ENCODE assay signal across 15 cellular contexts in the genomic region with DNA sequence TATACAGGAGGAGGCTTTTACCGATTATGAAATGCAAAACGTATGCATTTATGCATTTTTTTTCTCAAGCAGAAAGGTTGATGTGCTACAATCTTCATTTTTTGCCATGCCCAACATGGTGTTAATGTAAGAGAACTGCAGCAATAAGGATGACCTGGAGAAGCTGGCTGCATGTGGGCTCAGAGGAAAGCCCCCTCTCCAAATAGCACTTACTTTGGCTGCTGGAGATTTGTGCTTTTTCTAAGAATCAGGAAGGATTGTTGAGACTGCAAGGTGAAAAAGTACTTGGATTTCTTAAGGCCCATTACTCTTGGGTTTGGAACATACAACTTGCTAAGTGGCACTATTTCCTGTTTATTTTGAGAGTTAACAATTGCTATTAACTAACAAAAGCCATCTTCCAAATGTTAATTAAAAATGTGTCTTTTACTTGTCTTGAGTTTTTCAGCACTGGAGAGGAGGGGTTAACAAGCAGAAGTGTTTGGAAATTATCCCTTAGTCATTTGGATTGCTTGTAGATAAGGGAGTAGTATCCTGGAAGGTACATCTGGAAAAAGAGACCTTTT. TPM values are rescaled to one million over a fixed set of nuclear protein-coding genes. Genes with fewer than 3 reads are reported as not detected.
A peak's percentile ranks its signal among the peaks of the same experiment; 100 is the strongest.
DNase-seq lines count a peak whose midpoint lies in the region; ATAC-seq and TF ChIP-seq lines count a peak whose summit lies in the region.
"Had no signal": no experiment of that assay in that cellular context is flagged by ENCODE, and none has a peak within 500 bp of the region (broad histone marks: within the 10 kb centered on the region; RNA-seq: fewer than 3 reads in every experiment).

No MANE protein-coding gene starts in this region.

- ATAC-seq in WTC11: peak; percentile 19
- ATAC-seq: left colon had no signal

- intact Hi-C loops in breast epithelium (cut with DNase I; ENCODE audit: low total_unique reads): no loop called here
- intact Hi-C loops in MCF 10A (cut with micrococcal nuclease): loop anchor here (5.0 to 10.0 kb wide), 7 partner anchors 143 to 1576 kb away; no protein-coding TSS in a partner anchor

- H3K4me1 ChIP-seq in breast epithelium: peaks cover 0 to 8% of the 10 kb centered on the region in 2 donors
- H3K4me1 ChIP-seq in Karpas-422 (ENCODE audit: low read length): peaks cover 15% of the 10 kb centered on the region
- H3K4me1 ChIP-seq in MM.1S (ENCODE audit: low read length): no peaks in the 10 kb centered on the region

- DNase-seq in breast epithelium (ENCODE audit: low spot score in 2 of 2) (no peak), MCF 10A (ENCODE audit: unreplicated experiment) (no peak), WTC11 (ENCODE audit: low spot score) (no peak), NCI-H748 treated with DMSO at 0.1 percent for 48 hours (lab: John Stamatoyannopoulos, UW) (no peak), Karpas-422 (no peak), NCI-H2171 treated with DMSO at 0.1 percent for 48 hours (lab: John Stamatoyannopoulos, UW) (no peak), MM.1S (no peak)
- DNase-seq: adrenal gland; left colon; NCI-H1436 treated with DMSO at 0.1 percent for 48 hours; NCI-H774; SJCRH30; stimulated activated CD4-positive, alpha-beta T cell treated with anti-CD3 and anti-CD28 coated beads, Interleukin-12 subunit alpha, Interleukin-12 subunit beta, amount 100 ng/mL, for 4 hours; upper lobe of left lung had no signal

- no TSS peak for BruUV-seq in MCF 10A (replicated peaks; lab: Mats Ljungman, UMichigan)

- H3K27me3 ChIP-seq in breast epithelium (no peaks in the 10 kb centered on the region), Karpas-422 (ENCODE audit: low read length) (no peaks in the 10 kb centered on the region), MM.1S (replicated peaks; ENCODE audit: insufficient read depth, low read length) (no peaks in the 10 kb centered on the region)
- H3K27me3 ChIP-seq: adrenal gland, SJCRH30, upper lobe of left lung had no signal

- TF ChIP-seq CTCF in breast epithelium (IDR thresholded peaks at IDR 0.05) (no peak), MCF 10A (IDR thresholded peaks at IDR 0.05; ENCODE audit: unreplicated experiment) (no peak), WTC11 (IDR thresholded peaks at IDR 0.05) (no peak), MM.1S (IDR thresholded peaks at IDR 0.05; ENCODE audit: low read length) (no peak)

- H3F3A ChIP-seq in MM.1S (ENCODE audit: insufficient read depth, low read length): peaks cover 7% of the 10 kb centered on the region

- no peaks in the 10 kb centered on the region for H3K36me3 ChIP-seq in breast epithelium
- no peaks in the 10 kb centered on the region for H3K36me3 ChIP-seq in Karpas-422 (ENCODE audit: insufficient read depth, low read length)
- H3K36me3 ChIP-seq in MM.1S (replicated peaks; ENCODE audit: insufficient read depth, low read length): no peaks in the 10 kb centered on the region
- H3K36me3 ChIP-seq: adrenal gland, upper lobe of left lung had no signal

- no peaks in the 10 kb centered on the region for H3K9me2 ChIP-seq in Karpas-422 (replicated peaks; ENCODE audit: insufficient read depth, low read length)
- H3K9me2 ChIP-seq in MM.1S (replicated peaks; ENCODE audit: insufficient read depth, low read length): no peaks in the 10 kb centered on the region

- H3K4me2 ChIP-seq in Karpas-422 (ENCODE audit: low read depth, low read length, poor library complexity, severe bottlenecking): no peak overlapping the region
- no peak overlapping the region for H3K4me2 ChIP-seq in MM.1S (ENCODE audit: low read depth, low read length)

- H3K36me3 Mint-ChIP-seq in MCF 10A (ENCODE audit: insufficient read depth, unreplicated experiment) (no peaks in the 10 kb centered on the region), WTC11 (peaks cover 40% of the 10 kb centered on the region)

- no peak for TF ChIP-seq POLR2A in breast epithelium (IDR thresholded peaks at IDR 0.05)

- H3K9me3 ChIP-seq in breast epithelium (peaks cover 0 to 3% of the 10 kb centered on the region in 2 donors), iPS-18c (ENCODE audit: control insufficient read depth, insufficient read depth, low read length) (no peaks in the 10 kb centered on the region), Karpas-422 (ENCODE audit: low read length) (no peaks in the 10 kb centered on the region), MM.1S (replicated peaks; ENCODE audit: insufficient read depth, low read length) (no peaks in the 10 kb centered on the region)
- H3K9me3 ChIP-seq: adrenal gland, SJCRH30, upper lobe of left lung had no signal

- H3K4me3 Mint-ChIP-seq in MCF 10A (ENCODE audit: unreplicated experiment): no peak overlapping the region
- peak overlapping the region; percentile 97 for H3K4me3 Mint-ChIP-seq in WTC11

- POLR2A ChIA-PET in MCF 10A (lab: Yijun Ruan, JAX): interaction anchor here (1.0 to 3.7 kb wide), 5 partner anchors 10 to 1831 kb away, joined by 3 to 17 read pairs (median 7); no protein-coding TSS in a partner anchor
- POLR2A ChIA-PET in WTC11 (lab: Charles Lee): interaction anchor here (1.0 kb wide), 1 partner anchor 68 kb away, joined by 4 read pairs; no protein-coding TSS in a partner anchor

- H3K79me2 ChIP-seq in Karpas-422 (ENCODE audit: low read length): 0 out of 2 replicates have a peak, but pooled peaks cover 3% of the 10 kb centered on the region
- H3K79me2 ChIP-seq in MM.1S (ENCODE audit: low read length): no peaks in the 10 kb centered on the region

- H3K4me3 ChIP-seq in breast epithelium (peak overlapping the region in 2 of 3 donors; percentile 82 to 88), iPS-18c (ENCODE audit: insufficient read depth, low read depth, low read length) (peak overlapping the region; percentile 17; the same call in 1 of the 2 replicates), Karpas-422 (ENCODE audit: low read length) (no peak overlapping the region), MM.1S (ENCODE audit: low read length) (no peak overlapping the region)
- H3K4me3 ChIP-seq: adrenal gland had no signal

- no peak overlapping the region for H3K27ac Mint-ChIP-seq in MCF 10A (ENCODE audit: low read depth, unreplicated experiment)
- H3K27ac Mint-ChIP-seq in WTC11: peak overlapping the region; percentile 96

- CTCF ChIA-PET in MCF 10A (lab: Yijun Ruan, JAX) (interaction anchor here (0.5 to 1.2 kb wide), 5 partner anchors 11 to 1054 kb away, joined by 3 to 6 read pairs (median 3); no protein-coding TSS in a partner anchor), WTC11 (lab: Charles Lee) (interaction anchor here (1.0 kb wide), 1 partner anchor 10 kb away, joined by 3 read pairs; no protein-coding TSS in a partner anchor)

- peak overlapping the region in 1 of 2 donors; percentile 97 for H3K27ac ChIP-seq in breast epithelium
- H3K27ac ChIP-seq in Karpas-422 (ENCODE audit: low read length): no peak overlapping the region
- no peak overlapping the region for H3K27ac ChIP-seq in MM.1S (ENCODE audit: low read length)
- H3K27ac ChIP-seq: adrenal gland, SJCRH30, upper lobe of left lung had no signal

- no peak overlapping the region for H3K9ac ChIP-seq in Karpas-422 (ENCODE audit: low read length)
- no peak overlapping the region for H3K9ac ChIP-seq in MM.1S (ENCODE audit: low read length)

- H2AFZ ChIP-seq in Karpas-422 (ENCODE audit: low read length) (no peak overlapping the region), MM.1S (ENCODE audit: low read length) (no peak overlapping the region)

- H3K27me3 Mint-ChIP-seq in MCF 10A (ENCODE audit: insufficient read depth, unreplicated experiment) (no peaks in the 10 kb centered on the region), WTC11 (ENCODE audit: low read depth) (no peaks in the 10 kb centered on the region; the same call in 1 of the 2 replicates)

- H3K4me1 Mint-ChIP-seq in MCF 10A (ENCODE audit: insufficient read depth, unreplicated experiment) (peaks cover 5% of the 10 kb centered on the region), WTC11 (peaks cover 57% of the 10 kb centered on the region)

- H3K9me3 Mint-ChIP-seq in MCF 10A (ENCODE audit: unreplicated experiment): no peaks in the 10 kb centered on the region
- no peaks in the 10 kb centered on the region for H3K9me3 Mint-ChIP-seq in WTC11

- H4K20me1 ChIP-seq in Karpas-422 (ENCODE audit: insufficient read depth, low read depth, low read length): peaks cover 12% of the 10 kb centered on the region; the same call in 1 of the 2 replicates
- no peaks in the 10 kb centered on the region for H4K20me1 ChIP-seq in MM.1S (ENCODE audit: insufficient read depth, low read length)

TF ChIP-seq in WTC11, 78 proteins besides CTCF, POLR2A, EP300 and RAD21:
- TF ChIP-seq, protein P1, sequence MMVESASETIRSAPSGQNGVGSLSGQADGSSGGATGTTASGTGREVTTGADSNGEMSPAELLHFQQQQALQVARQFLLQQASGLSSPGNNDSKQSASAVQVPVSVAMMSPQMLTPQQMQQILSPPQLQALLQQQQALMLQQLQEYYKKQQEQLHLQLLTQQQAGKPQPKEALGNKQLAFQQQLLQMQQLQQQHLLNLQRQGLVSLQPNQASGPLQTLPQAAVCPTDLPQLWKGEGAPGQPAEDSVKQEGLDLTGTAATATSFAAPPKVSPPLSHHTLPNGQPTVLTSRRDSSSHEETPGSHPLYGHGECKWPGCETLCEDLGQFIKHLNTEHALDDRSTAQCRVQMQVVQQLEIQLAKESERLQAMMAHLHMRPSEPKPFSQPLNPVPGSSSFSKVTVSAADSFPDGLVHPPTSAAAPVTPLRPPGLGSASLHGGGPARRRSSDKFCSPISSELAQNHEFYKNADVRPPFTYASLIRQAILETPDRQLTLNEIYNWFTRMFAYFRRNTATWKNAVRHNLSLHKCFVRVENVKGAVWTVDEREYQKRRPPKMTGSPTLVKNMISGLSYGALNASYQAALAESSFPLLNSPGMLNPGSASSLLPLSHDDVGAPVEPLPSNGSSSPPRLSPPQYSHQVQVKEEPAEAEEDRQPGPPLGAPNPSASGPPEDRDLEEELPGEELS (CRISPR knock-in tag; IDR thresholded peaks at IDR 0.05): peak; percentile 73; the same call in 1 of the 2 replicates
- TF ChIP-seq MLX (CRISPR knock-in tag; IDR thresholded peaks at IDR 0.05) (no peak), FOXK1 (CRISPR knock-in tag; IDR thresholded peaks at IDR 0.05) (peak; percentile 44; the same call in 1 of the 2 replicates), GABPB1 (CRISPR knock-in tag; IDR thresholded peaks at IDR 0.05) (no peak), ETV6 (CRISPR knock-in tag; IDR thresholded peaks at IDR 0.05) (0 out of 2 replicates have a peak, but pooled peaks have one; percentile 69)
TF ChIP-seq in WTC11: peak in this region for 3.

RNA-seq across cellular contexts. Expression of gene SOX4, which starts 5.6 kb away (rescaled TPM):
- total RNA-seq in breast epithelium: 10 to 100 TPM; 18.2 to 71.0 (median 48.8) TPM
- 12.8 and 12.9 TPM in 2 replicates for total RNA-seq in MCF 10A (2022)
- 167 to 182 TPM (median 169 TPM) in 3 replicates for total RNA-seq in WTC11 (2021)
- 5.0 and 5.3 TPM in 2 replicates for total RNA-seq in Karpas-422 (2014; rRNA removed; shearing (Covaris generic); ENCODE audit: low replicate concordance)

Comparison
In these comparisons a context has a peak if more than half of its experiments do, and no peak if none do; other contexts are left out.
1. H3K4me3 ChIP-seq: peak in breast epithelium (2 of 3) and iPS-18c (single experiment); none in Karpas-422 (single experiment) and MM.1S (single experiment).